29 cellular contexts compared by ENCODE assay signal in genomic region chr1:205016584-205016983, GRCh38. TPM values are rescaled to one million over a fixed set of nuclear protein-coding genes. Genes with fewer than 3 reads are reported as not detected.
"Had no signal": no experiment of that assay in that cellular context is flagged by ENCODE, and none has a peak within 500 bp of the region (broad histone marks: within the 10 kb centered on the region; RNA-seq: fewer than 3 reads in every experiment).

No MANE protein-coding gene starts in this region.

- H3K36me3 ChIP-seq: left lung, lower lobe of right lung, neutrophil, right lobe of liver, suprapubic skin, uterus had no signal

- H3K27ac ChIP-seq: hepatocyte, left lung, lower lobe of right lung, neutrophil, parathyroid adenoma, right atrium auricular region, right lobe of liver, stomach, suprapubic skin, tibial nerve, uterus had no signal

- H3K9ac ChIP-seq: parathyroid adenoma had no signal

- H3K36me3 Mint-ChIP-seq: naive thymus-derived CD8-positive, alpha-beta T cell; stimulated activated naive B cell treated with anti-CD40 and anti-IgM and Interleukin-4, amounts not matched to agents 10 μg/mL and 1 μg/mL and 100 μg/mL, for 72 hours; type B pancreatic cell had no signal

- H3K4me1 ChIP-seq: left lung, parathyroid adenoma had no signal

- H3K27ac Mint-ChIP-seq: naive thymus-derived CD8-positive, alpha-beta T cell; nephron; stimulated activated naive B cell treated with anti-CD40 and anti-IgM and Interleukin-4, amounts not matched to agents 10 μg/mL and 1 μg/mL and 100 μg/mL, for 72 hours; type B pancreatic cell had no signal

- FAIRE-seq: keratinocyte had no signal

- H2AFZ ChIP-seq: hepatocyte, parathyroid adenoma had no signal

- H3K4me3 ChIP-seq: hepatocyte, left lung, lower lobe of right lung, right atrium auricular region, right lobe of liver, smooth muscle cell, stomach, suprapubic skin, tibial nerve, uterus had no signal

- H3K9me3 Mint-ChIP-seq: naive thymus-derived CD8-positive, alpha-beta T cell; nephron; neural crest cell; stimulated activated naive B cell treated with anti-CD40 and anti-IgM and Interleukin-4, amounts not matched to agents 10 μg/mL and 1 μg/mL and 100 μg/mL, for 72 hours; type B pancreatic cell had no signal

- H3K4me2 ChIP-seq: hepatocyte, smooth muscle cell had no signal

- H3K27me3 ChIP-seq: left lung, neutrophil, right atrium auricular region, right lobe of liver, stomach, tibial nerve, uterus had no signal

- H3K4me1 Mint-ChIP-seq: naive thymus-derived CD8-positive, alpha-beta T cell had no signal

- ATAC-seq: left colon; left lung; lower lobe of right lung; naive thymus-derived CD8-positive, alpha-beta T cell; right lobe of liver; stimulated activated naive B cell treated with anti-CD40 and anti-IgM and Interleukin-4, amounts not matched to agents 10 μg/mL and 1 μg/mL and 100 μg/mL, for 72 hours; stimulated activated naive CD8-positive, alpha-beta T cell treated with anti-CD3 and anti-CD28 coated beads, Interleukin-15, Interleukin-2, amounts not matched to agents 100 U/mL and 50 U/mL, for 24 hours had no signal

- H3K79me2 ChIP-seq: hepatocyte, parathyroid adenoma had no signal

- H3K9me3 ChIP-seq: left lung, lower lobe of right lung, neutrophil, right atrium auricular region, right lobe of liver, stomach, suprapubic skin, tibial nerve, uterus had no signal

- DNase-seq: kidney glomerular epithelial cell; left colon; left lung; lower lobe of right lung; mammary epithelial cell; mesenchymal stem cell; naive thymus-derived CD8-positive, alpha-beta T cell; occipital lobe; right lobe of liver; stimulated activated CD4-positive, alpha-beta T cell treated with anti-CD3 and anti-CD28 coated beads, Interleukin-15, amount 100 ng/mL, for 24 hours; stimulated activated CD4-positive, alpha-beta T cell treated with anti-CD3 and anti-CD28 coated beads, Interleukin-2, amount 100 ng/mL, for 24 hours; stimulated activated CD4-positive, alpha-beta T cell treated with anti-CD3 and anti-CD28 coated beads, Interleukin-4, amount 100 ng/mL, for 1 hour; stimulated activated naive B cell treated with anti-CD40 and anti-IgM and Interleukin-4, amounts not matched to agents 10 μg/mL and 1 μg/mL and 100 μg/mL, for 72 hours; stimulated activated naive CD8-positive, alpha-beta T cell treated with anti-CD3 and anti-CD28 coated beads, Interleukin-15, Interleukin-2, amounts not matched to agents 100 U/mL and 50 U/mL, for 24 hours; stomach; uterus had no signal

- H3K4me3 Mint-ChIP-seq: nephron; neural crest cell; stimulated activated naive B cell treated with anti-CD40 and anti-IgM and Interleukin-4, amounts not matched to agents 10 μg/mL and 1 μg/mL and 100 μg/mL, for 72 hours; type B pancreatic cell had no signal

RNA-seq across cellular contexts. Expression of gene CNTN2, which starts 26.4 kb away (rescaled TPM):
- total RNA-seq: left lung; lower lobe of right lung; naive thymus-derived CD8-positive, alpha-beta T cell; osteocyte; pulmonary artery endothelial cell; smooth muscle cell had no signal
- polyA plus RNA-seq: hepatocyte; keratinocyte; mammary epithelial cell; naive thymus-derived CD8-positive, alpha-beta T cell; smooth muscle cell had no signal
